Comparison of ENCODE assay signal across 10 cellular contexts in genomic region chr9:14251146-14252071, GRCh38.
A peak's percentile ranks its signal among the peaks of the same experiment; 100 is the strongest.
DNase-seq lines count a peak whose midpoint lies in the region; ATAC-seq and TF ChIP-seq lines count a peak whose summit lies in the region.
"Had no signal": no experiment of that assay in that cellular context is flagged by ENCODE, and none has a peak within 500 bp of the region (broad histone marks: within the 10 kb centered on the region; RNA-seq: fewer than 3 reads in every experiment).

No MANE protein-coding gene starts in this region.

- no peaks in the 10 kb centered on the region for H3K36me3 ChIP-seq in smooth muscle cell (ENCODE audit: low read depth)
- H3K36me3 ChIP-seq: BLaER1 treated with 17β-estradiol and CSF1 and Interleukin-3, amounts not matched to agents 10 nM and 100 nM had no signal

- intact Hi-C loops in activated naive CD4-positive, alpha-beta T cell treated with anti-CD3 and anti-CD28 coated beads for 36 hours (cut with micrococcal nuclease), result no loop called here

- no peak overlapping the region for H2AFZ ChIP-seq in smooth muscle cell (ENCODE audit: low read depth)

- peaks cover 7% of the 10 kb centered on the region for H3K4me1 ChIP-seq in smooth muscle cell (ENCODE audit: low read depth)

- in situ Hi-C loops in astrocyte of the spinal cord (cut with HindIII; ENCODE audit: low sequenced_read_pairs), result no loop called here

- no peaks in the 10 kb centered on the region for H3K79me2 ChIP-seq in smooth muscle cell (ENCODE audit: low read depth)

- 26% methylated on average over 10 of the region's 10 CpGs for WGBS in smooth muscle cell (ENCODE audit: low lambda C conversion rate)

- H3K9ac ChIP-seq in smooth muscle cell (ENCODE audit: low read depth), result no peak overlapping the region
- H3K9ac ChIP-seq: BLaER1 treated with 17β-estradiol and CSF1 and Interleukin-3, amounts not matched to agents 10 nM and 100 nM had no signal

- peak overlapping the region; percentile 55 for H3K4me2 ChIP-seq in smooth muscle cell

- H3K9me3 Mint-ChIP-seq in activated naive CD4-positive, alpha-beta T cell treated with anti-CD3 and anti-CD28 coated beads for 36 hours, result no peaks in the 10 kb centered on the region
- H3K9me3 Mint-ChIP-seq: activated B cell treated with CpG ODN at 0.5 μM for 24 hours had no signal

- H4K20me1 ChIP-seq in smooth muscle cell (ENCODE audit: low read depth), result no peaks in the 10 kb centered on the region
- H4K20me1 ChIP-seq: BLaER1 treated with 17β-estradiol and CSF1 and Interleukin-3, amounts not matched to agents 10 nM and 100 nM had no signal

- no peaks in the 10 kb centered on the region for H3K36me3 Mint-ChIP-seq in activated naive CD4-positive, alpha-beta T cell treated with anti-CD3 and anti-CD28 coated beads for 36 hours (ENCODE audit: low read depth)

- H3K27me3 ChIP-seq in smooth muscle cell (ENCODE audit: low read depth), result peaks cover 68% of the 10 kb centered on the region
- H3K27me3 ChIP-seq: BLaER1 treated with 17β-estradiol and CSF1 and Interleukin-3, amounts not matched to agents 10 nM and 100 nM had no signal

- TF ChIP-seq CTCF in astrocyte of the spinal cord (IDR thresholded peaks at IDR 0.05; ENCODE audit: low read depth, low read length), result no peak
- TF ChIP-seq CTCF in smooth muscle cell (IDR thresholded peaks at IDR 0.05; ENCODE audit: borderline replicate concordance, insufficient read depth, poor library complexity, severe bottlenecking), result no peak

- H3F3A ChIP-seq in smooth muscle cell (ENCODE audit: low read depth), result peaks cover 3% of the 10 kb centered on the region

- no peaks in the 10 kb centered on the region for H3K4me1 Mint-ChIP-seq in activated naive CD4-positive, alpha-beta T cell treated with anti-CD3 and anti-CD28 coated beads for 36 hours (ENCODE audit: low read depth)
- H3K4me1 Mint-ChIP-seq: activated B cell treated with CpG ODN at 0.5 μM for 24 hours had no signal

- peak overlapping the region; percentile 30 for H3K27ac Mint-ChIP-seq in activated naive CD4-positive, alpha-beta T cell treated with anti-CD3 and anti-CD28 coated beads for 36 hours
- H3K27ac Mint-ChIP-seq: activated B cell treated with CpG ODN at 0.5 μM for 24 hours had no signal

- ATAC-seq in HG03342 (IDR thresholded peaks at IDR 0.05; ENCODE audit: unreplicated experiment) (no peak), HG03280 (IDR thresholded peaks at IDR 0.05; ENCODE audit: unreplicated experiment) (no peak), GM19395 (IDR thresholded peaks at IDR 0.05; ENCODE audit: unreplicated experiment) (no peak)

- CTCF ChIA-PET in activated naive CD4-positive, alpha-beta T cell treated with anti-CD3 and anti-CD28 coated beads for 36 hours (lab: Charles Lee), result no interaction called here

- peaks cover 8% of the 10 kb centered on the region for H3K27me3 Mint-ChIP-seq in activated naive CD4-positive, alpha-beta T cell treated with anti-CD3 and anti-CD28 coated beads for 36 hours (ENCODE audit: low read depth)
- H3K27me3 Mint-ChIP-seq: activated B cell treated with CpG ODN at 0.5 μM for 24 hours had no signal

- no peak overlapping the region for H3K4me3 Mint-ChIP-seq in activated naive CD4-positive, alpha-beta T cell treated with anti-CD3 and anti-CD28 coated beads for 36 hours
- H3K4me3 Mint-ChIP-seq: activated B cell treated with CpG ODN at 0.5 μM for 24 hours had no signal

- H3K4me3 ChIP-seq in astrocyte of the spinal cord (ENCODE audit: low read depth, low read length) (no peak overlapping the region), smooth muscle cell (no peak overlapping the region)
- H3K4me3 ChIP-seq: BLaER1 treated with 17β-estradiol and CSF1 and Interleukin-3, amounts not matched to agents 10 nM and 100 nM had no signal

- no peak for DNase-seq in activated naive CD4-positive, alpha-beta T cell treated with anti-CD3 and anti-CD28 coated beads for 36 hours
- no peak for DNase-seq in activated naive CD4-positive, alpha-beta T cell treated with Interleukin-2 at 50 U/mL for 16 hours
- DNase-seq in astrocyte of the spinal cord (ENCODE audit: low read depth, low spot score), result peak; percentile 87
- peak; percentile 63 for DNase-seq in iPS-NIHi11 (ENCODE audit: low spot score)
- no peak for DNase-seq in smooth muscle cell (lab: John Stamatoyannopoulos, UW; ENCODE audit: unreplicated experiment)
- DNase-seq: activated B cell treated with CpG ODN at 0.5 μM for 24 hours had no signal

- H3K9me3 ChIP-seq in smooth muscle cell (replicated peaks; ENCODE audit: low read depth), result no peaks in the 10 kb centered on the region
- H3K9me3 ChIP-seq: BLaER1 treated with 17β-estradiol and CSF1 and Interleukin-3, amounts not matched to agents 10 nM and 100 nM had no signal

- peak overlapping the region; percentile 17 for H3K27ac ChIP-seq in smooth muscle cell (ENCODE audit: low read depth)
- H3K27ac ChIP-seq: BLaER1 treated with 17β-estradiol and CSF1 and Interleukin-3, amounts not matched to agents 10 nM and 100 nM had no signal

Comparison
In these comparisons a context has a peak if more than half of its experiments do, and no peak if none do; other contexts are left out.
1. DNase-seq: peak in astrocyte of the spinal cord (single experiment) and iPS-NIHi11 (single experiment); none in activated naive CD4-positive, alpha-beta T cell treated with anti-CD3 and anti-CD28 coated beads for 36 hours (single experiment), activated naive CD4-positive, alpha-beta T cell treated with Interleukin-2 at 50 U/mL for 16 hours (single experiment) and smooth muscle cell (single experiment).